28 cellular contexts compared by ENCODE assay signal in the genomic region with DNA sequence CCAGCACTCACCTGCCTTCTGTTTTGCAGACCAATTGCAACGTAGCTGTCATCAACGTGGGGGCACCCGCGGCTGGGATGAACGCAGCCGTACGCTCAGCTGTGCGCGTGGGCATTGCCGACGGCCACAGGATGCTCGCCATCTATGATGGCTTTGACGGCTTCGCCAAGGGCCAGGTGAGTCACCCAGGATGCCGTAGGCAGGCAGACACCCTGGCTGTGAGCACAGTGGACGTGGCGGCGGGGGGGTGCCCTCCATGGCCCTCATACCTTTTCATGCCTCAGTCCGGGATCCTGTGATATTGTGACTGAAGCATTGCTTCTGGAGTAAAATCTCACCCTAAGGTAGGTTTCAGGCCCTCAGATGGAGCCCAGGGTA.
"Had no signal": no experiment of that assay in that cellular context is flagged by ENCODE, and none has a peak within 500 bp of the region (broad histone marks: within the 10 kb centered on the region; RNA-seq: fewer than 3 reads in every experiment).

No MANE protein-coding gene starts in this region.

- H3K27ac ChIP-seq: coronary artery, foreskin keratinocyte, gastroesophageal sphincter, heart left ventricle, psoas muscle, sigmoid colon, thoracic aorta, tibial nerve, upper lobe of left lung had no signal

- H3K4me1 Mint-ChIP-seq: immature natural killer cell, mesothelial cell of epicardium had no signal

- H3K27ac Mint-ChIP-seq: immature natural killer cell; mesothelial cell of epicardium; natural killer cell treated with Interleukin-12 subunit alpha and Interleukin-12 subunit beta and Interleukin-15 and Interleukin-18, amount 100 ng/mL, for 72 hours had no signal

- H3K4me3 Mint-ChIP-seq: immature natural killer cell; mesothelial cell of epicardium; naive B cell; natural killer cell treated with Interleukin-12 subunit alpha and Interleukin-12 subunit beta and Interleukin-15 and Interleukin-18, amount 100 ng/mL, for 72 hours; neural crest cell; stimulated activated effector memory CD8-positive, alpha-beta T cell treated with anti-CD3 and anti-CD28 coated beads, Interleukin-12 subunit alpha, Interleukin-12 subunit beta, amount 100 ng/mL, for 72 hours had no signal

- H3K9me3 Mint-ChIP-seq: immature natural killer cell; mesothelial cell of epicardium; naive B cell; natural killer cell treated with Interleukin-12 subunit alpha and Interleukin-12 subunit beta and Interleukin-15 and Interleukin-18, amount 100 ng/mL, for 72 hours; neural crest cell; stimulated activated effector memory CD8-positive, alpha-beta T cell treated with anti-CD3 and anti-CD28 coated beads, Interleukin-12 subunit alpha, Interleukin-12 subunit beta, amount 100 ng/mL, for 72 hours had no signal

- H3K27me3 ChIP-seq: esophagus muscularis mucosa, foreskin keratinocyte, gastroesophageal sphincter, heart left ventricle, sigmoid colon, tibial nerve, upper lobe of left lung had no signal

- H3K27me3 Mint-ChIP-seq: naive B cell; natural killer cell treated with Interleukin-12 subunit alpha and Interleukin-12 subunit beta and Interleukin-15 and Interleukin-18, amount 100 ng/mL, for 72 hours had no signal

- DNase-seq: dermis blood vessel endothelial cell; effector memory CD4-positive, alpha-beta T cell; foreskin keratinocyte; hippocampal formation; immature natural killer cell; mesenchymal stem cell; mucosa of descending colon; naive B cell; psoas muscle; sigmoid colon; stimulated activated CD4-positive, alpha-beta T cell treated with anti-CD3 and anti-CD28 coated beads, Interleukin-2, amount 100 ng/mL, for 24 hours; stimulated activated CD4-positive, alpha-beta T cell treated with anti-CD3 and anti-CD28 coated beads, Interleukin-4, amount 100 ng/mL, for 24 hours; stimulated activated naive CD8-positive, alpha-beta T cell treated with anti-CD3 and anti-CD28 coated beads, Interleukin-15, Interleukin-2, amounts not matched to agents 100 U/mL and 50 U/mL, for 24 hours; substantia nigra; upper lobe of left lung had no signal

- ATAC-seq: foreskin keratinocyte; gastroesophageal sphincter; heart left ventricle; mucosa of descending colon; natural killer cell treated with Interleukin-12 subunit alpha and Interleukin-12 subunit beta and Interleukin-15 and Interleukin-18, amount 100 ng/mL, for 72 hours; right cardiac atrium; stimulated activated effector memory CD8-positive, alpha-beta T cell treated with anti-CD3 and anti-CD28 coated beads, Interleukin-12 subunit alpha, Interleukin-12 subunit beta, amount 100 ng/mL, for 72 hours; stimulated activated naive CD8-positive, alpha-beta T cell treated with anti-CD3 and anti-CD28 coated beads, Interleukin-15, Interleukin-2, amounts not matched to agents 100 U/mL and 50 U/mL, for 24 hours had no signal

- H3K4me3 ChIP-seq: coronary artery, esophagus muscularis mucosa, gastroesophageal sphincter, heart left ventricle, mucosa of descending colon, psoas muscle, sigmoid colon, thoracic aorta, tibial nerve, upper lobe of left lung had no signal

- FAIRE-seq: endothelial cell of umbilical vein, urothelium cell line had no signal

- H3K4me1 ChIP-seq: tibial nerve, upper lobe of left lung had no signal

- H3K9me3 ChIP-seq: esophagus muscularis mucosa, gastroesophageal sphincter, heart left ventricle, mucosa of descending colon, psoas muscle, sigmoid colon, thoracic aorta, tibial nerve, upper lobe of left lung had no signal
